20 cellular contexts compared by ENCODE assay signal in the genomic region with DNA sequence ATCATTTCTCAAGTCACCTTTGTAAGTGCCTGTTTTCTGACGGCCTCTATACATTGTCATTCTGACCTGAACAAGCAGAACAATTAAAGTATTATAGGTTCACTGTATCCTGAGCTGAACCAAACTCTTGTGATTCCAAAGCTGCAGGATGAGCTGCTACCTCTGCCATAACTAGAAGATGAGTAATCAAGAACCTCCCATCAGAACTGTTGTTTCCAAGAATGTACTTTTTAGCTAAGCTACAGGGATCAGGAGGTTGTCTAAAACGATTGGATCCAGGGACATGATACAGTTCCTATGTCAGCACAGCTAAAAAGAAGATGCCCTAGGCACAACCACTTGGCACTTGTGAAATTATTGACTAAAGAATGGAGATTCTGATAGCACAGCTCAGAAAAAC.
DNase-seq lines count a peak whose midpoint lies in the region; ATAC-seq and TF ChIP-seq lines count a peak whose summit lies in the region.
"Had no signal": no experiment of that assay in that cellular context is flagged by ENCODE, and none has a peak within 500 bp of the region (broad histone marks: within the 10 kb centered on the region; RNA-seq: fewer than 3 reads in every experiment).

No MANE protein-coding gene starts in this region.

- no peak overlapping the region for H2AFZ ChIP-seq in mesenchymal stem cell (ENCODE audit: low read depth, low read length)

- H3K27me3 ChIP-seq in mesenchymal stem cell (ENCODE audit: control insufficient read depth in 1 of 2, insufficient read depth in 1 of 2, low read length in 2 of 2), result no peaks in the 10 kb centered on the region
- H3K27me3 ChIP-seq: colonic mucosa, spleen, vagina had no signal

- no peak overlapping the region for H4K91ac ChIP-seq in mesenchymal stem cell (ENCODE audit: low read length)

- 39% methylated on average over 2 of the region's 2 CpGs for WGBS in mesenchymal stem cell

- no peak overlapping the region for H2BK15ac ChIP-seq in mesenchymal stem cell (ENCODE audit: low read depth, poor library complexity, severe bottlenecking)

- no peaks in the 10 kb centered on the region for H3K9me3 ChIP-seq in mesenchymal stem cell (ENCODE audit: control insufficient read depth, low read length)
- H3K9me3 ChIP-seq: colonic mucosa, prostate gland, spleen, vagina had no signal

- H3K27ac ChIP-seq in mesenchymal stem cell (ENCODE audit: low read length, poor library complexity, severe bottlenecking), result no peak overlapping the region
- H3K27ac ChIP-seq: colonic mucosa, prostate gland, spleen, vagina had no signal

- no peak for ATAC-seq in GM18519 (IDR thresholded peaks at IDR 0.05; ENCODE audit: low FRiP score, unreplicated experiment)
- ATAC-seq: left colon had no signal

- H3K23ac ChIP-seq in mesenchymal stem cell (ENCODE audit: low read length in 2 of 2), result no peak overlapping the region

- no peak overlapping the region for H3K4me3 ChIP-seq in cardiac fibroblast (replicated peaks in 1 of 2; ENCODE audit: low read depth in 2 of 2, low read length in 2 of 2)
- no peak overlapping the region for H3K4me3 ChIP-seq in mesenchymal stem cell (ENCODE audit: insufficient read depth in 1 of 2, low read depth in 1 of 2, low read length in 2 of 2)
- H3K4me3 ChIP-seq: colonic mucosa, prostate gland, spleen, vagina had no signal

- H2BK12ac ChIP-seq in mesenchymal stem cell (ENCODE audit: low read length in 2 of 2), result no peak overlapping the region

- no peaks in the 10 kb centered on the region for H3K4me1 ChIP-seq in mesenchymal stem cell (ENCODE audit: control insufficient read depth, insufficient read depth, low read depth, low read length)
- H3K4me1 ChIP-seq: colonic mucosa, prostate gland, spleen had no signal

- H3K79me1 ChIP-seq in mesenchymal stem cell (replicated peaks; ENCODE audit: low read length, poor library complexity, severe bottlenecking), result no peaks in the 10 kb centered on the region

- no peak overlapping the region for H3K9ac ChIP-seq in mesenchymal stem cell (ENCODE audit: low read length)

- no peaks in the 10 kb centered on the region for H3K36me3 ChIP-seq in mesenchymal stem cell (ENCODE audit: control insufficient read depth in 1 of 2, insufficient read depth in 2 of 2, low read depth in 1 of 2, low read length in 2 of 2)
- H3K36me3 ChIP-seq: colonic mucosa, prostate gland, spleen, vagina had no signal

- H2BK5ac ChIP-seq in mesenchymal stem cell (ENCODE audit: low read depth, low read length, poor library complexity, severe bottlenecking), result no peak overlapping the region

- H3K4ac ChIP-seq in mesenchymal stem cell (ENCODE audit: low read depth in 1 of 2, low read length in 2 of 2), result no peak overlapping the region

- H3K4me2 ChIP-seq in mesenchymal stem cell (ENCODE audit: low read length, poor library complexity, severe bottlenecking), result no peak overlapping the region

- no peak for TF ChIP-seq CTCF in cardiac fibroblast (IDR thresholded peaks at IDR 0.05; ENCODE audit: low read depth, low read length)

- no peak overlapping the region for H3K18ac ChIP-seq in mesenchymal stem cell (ENCODE audit: low read depth in 1 of 2, low read length in 2 of 2)

- H2AK5ac ChIP-seq in mesenchymal stem cell (ENCODE audit: low read length, severe bottlenecking), result no peak overlapping the region

- H4K8ac ChIP-seq in mesenchymal stem cell (ENCODE audit: low read length), result no peak overlapping the region

- no peak overlapping the region for H3K14ac ChIP-seq in mesenchymal stem cell (ENCODE audit: low read length in 2 of 2)

- no peak overlapping the region for H2BK120ac ChIP-seq in mesenchymal stem cell (ENCODE audit: low read depth, low read length)

- DNase-seq in AG20443 (ENCODE audit: low spot score), result peak; percentile 44
- DNase-seq in NCI-H226, result peak; percentile 28
- DNase-seq in cardiac fibroblast (ENCODE audit: low read depth in 2 of 2), result peak; percentile 5 to 32
- peak; percentile 18 for DNase-seq in mesenchymal stem cell
- DNase-seq in SIG-M5 treated with dmso at 0.1 percent for 504 hours (lab: John Stamatoyannopoulos, UW; ENCODE audit: unreplicated experiment), result no peak
- DNase-seq in activated CD4-positive, CD25-positive, alpha-beta regulatory T cell treated with anti-CD3 and anti-CD28 coated beads, Interleukin-2, amount 50 U/mL, for 72 hours, result no peak
- no peak for DNase-seq in NCI-H1092 treated with DMSO at 0.1 percent for 48 hours (lab: John Stamatoyannopoulos, UW)
- DNase-seq: activated CD4-positive, alpha-beta T cell treated with anti-CD3 and anti-CD28 coated beads, Interleukin-2, amount 50 U/mL, for 4 hours; activated naive CD4-positive, alpha-beta T cell treated with Interleukin-2 at 50 U/mL for 16 hours; CD4-positive, alpha-beta T cell; colonic mucosa; KBM-7; left colon; NCI-H1048; NCI-H524; spleen; substantia nigra had no signal

Comparison
In these comparisons a context has a peak if more than half of its experiments do, and no peak if none do; other contexts are left out.
1. DNase-seq: peak in AG20443 (single experiment), NCI-H226 (single experiment), cardiac fibroblast (2 of 2) and mesenchymal stem cell (single experiment); none in SIG-M5 treated with dmso at 0.1 percent for 504 hours (single experiment), activated CD4-positive, CD25-positive, alpha-beta regulatory T cell treated with anti-CD3 and anti-CD28 coated beads, Interleukin-2, amount 50 U/mL, for 72 hours (single experiment) and NCI-H1092 treated with DMSO at 0.1 percent for 48 hours (single experiment).